21 cellular contexts compared by ENCODE assay signal in genomic region chr17:72604518-72604917, GRCh38.
A peak's percentile ranks its signal among the peaks of the same experiment; 100 is the strongest.
DNase-seq lines count a peak whose midpoint lies in the region; ATAC-seq and TF ChIP-seq lines count a peak whose summit lies in the region.
"Had no signal": no experiment of that assay in that cellular context is flagged by ENCODE, and none has a peak within 500 bp of the region (broad histone marks: within the 10 kb centered on the region; RNA-seq: fewer than 3 reads in every experiment).

No MANE protein-coding gene starts in this region.

- no peak overlapping the region for H3K27ac Mint-ChIP-seq in activated T-helper 1 cell treated with anti-CD3 and anti-CD28 coated beads, Interleukin-12 subunit alpha, Interleukin-12 subunit beta, Interleukin-2, Interleukin-4 antibody, amounts not matched to agents 30 ng/mL and 10 ng/mL and 1 ng/mL, durations not matched to agents 14 hours and 24 hours and 36 hours
- H3K27ac Mint-ChIP-seq: activated naive CD4-positive, alpha-beta T cell treated with anti-CD3 and anti-CD28 coated beads, Interleukin-2, amount 10 ng/mL, durations not matched to agents 7 days and 5 days; effector memory CD8-positive, alpha-beta T cell; stimulated activated naive B cell treated with anti-CD40 and anti-IgM and Interleukin-4, amounts not matched to agents 10 μg/mL and 1 μg/mL and 100 μg/mL, for 72 hours had no signal

- DNase-seq in NCI-H510A (lab: John Stamatoyannopoulos, UW) (peak; percentile 68), brain microvascular endothelial cell (no peak), COR-L47 (lab: John Stamatoyannopoulos, UW) (no peak), germinal center (ENCODE audit: low spot score) (no peak)
- no peak for DNase-seq in activated T-helper 1 cell treated with anti-CD3 and anti-CD28 coated beads, Interleukin-12 subunit alpha, Interleukin-12 subunit beta, Interleukin-2, Interleukin-4 antibody, amounts not matched to agents 30 ng/mL and 10 ng/mL and 1 ng/mL, durations not matched to agents 14 hours and 24 hours and 36 hours (ENCODE audit: low spot score)
- DNase-seq: activated naive CD4-positive, alpha-beta T cell treated with anti-CD3 and anti-CD28 coated beads, Interleukin-2, amount 10 ng/mL, durations not matched to agents 7 days and 5 days; anterior cingulate cortex; CD4-positive, alpha-beta memory T cell; effector memory CD8-positive, alpha-beta T cell; GOT3; head of caudate nucleus; left ventricle myocardium inferior; NCI-H1694; NCI-H2227 treated with DMSO at 0.1 percent for 48 hours; stimulated activated naive B cell treated with anti-CD40 and anti-IgM and Interleukin-4, amounts not matched to agents 10 μg/mL and 1 μg/mL and 100 μg/mL, for 72 hours; T-helper 1 cell had no signal

- H3K4me1 Mint-ChIP-seq in activated T-helper 1 cell treated with anti-CD3 and anti-CD28 coated beads, Interleukin-12 subunit alpha, Interleukin-12 subunit beta, Interleukin-2, Interleukin-4 antibody, amounts not matched to agents 30 ng/mL and 10 ng/mL and 1 ng/mL, durations not matched to agents 14 hours and 24 hours and 36 hours (ENCODE audit: low read depth), result no peaks in the 10 kb centered on the region
- H3K4me1 Mint-ChIP-seq: activated naive CD4-positive, alpha-beta T cell treated with anti-CD3 and anti-CD28 coated beads, Interleukin-2, amount 10 ng/mL, durations not matched to agents 7 days and 5 days; CD4-positive, alpha-beta memory T cell had no signal

- H3K4me1 ChIP-seq in ACC112 (ENCODE audit: control insufficient read depth, insufficient read depth, low read length, unreplicated experiment), result peaks cover 51% of the 10 kb centered on the region
- H3K4me1 ChIP-seq: left ventricle myocardium inferior, right atrium auricular region had no signal

- intact Hi-C loops in activated T-helper 1 cell treated with anti-CD3 and anti-CD28 coated beads, Interleukin-12 subunit alpha, Interleukin-12 subunit beta, Interleukin-2, Interleukin-4 antibody, amounts not matched to agents 30 ng/mL and 10 ng/mL and 1 ng/mL, durations not matched to agents 14 hours and 24 hours and 36 hours (cut with micrococcal nuclease), result no loop called here

- H3K36me3 ChIP-seq in ACC112 (ENCODE audit: insufficient read depth, low read length) (no peaks in the 10 kb centered on the region), brain microvascular endothelial cell (replicated peaks) (no peaks in the 10 kb centered on the region)
- H3K36me3 ChIP-seq: left ventricle myocardium inferior, right atrium auricular region, thoracic aorta had no signal

- H3K4me3 Mint-ChIP-seq in activated T-helper 1 cell treated with anti-CD3 and anti-CD28 coated beads, Interleukin-12 subunit alpha, Interleukin-12 subunit beta, Interleukin-2, Interleukin-4 antibody, amounts not matched to agents 30 ng/mL and 10 ng/mL and 1 ng/mL, durations not matched to agents 14 hours and 24 hours and 36 hours, result no peak overlapping the region
- H3K4me3 Mint-ChIP-seq: activated naive CD4-positive, alpha-beta T cell treated with anti-CD3 and anti-CD28 coated beads, Interleukin-2, amount 10 ng/mL, durations not matched to agents 7 days and 5 days; CD4-positive, alpha-beta memory T cell; effector memory CD8-positive, alpha-beta T cell; stimulated activated naive B cell treated with anti-CD40 and anti-IgM and Interleukin-4, amounts not matched to agents 10 μg/mL and 1 μg/mL and 100 μg/mL, for 72 hours had no signal

- H3K79me2 ChIP-seq in ACC112 (ENCODE audit: control insufficient read depth, insufficient read depth, low read length, unreplicated experiment), result no peaks in the 10 kb centered on the region

- H3K4me3 ChIP-seq in ACC112 (ENCODE audit: low read depth, low read length) (no peak overlapping the region), brain microvascular endothelial cell (ENCODE audit: low read depth, low read length) (no peak overlapping the region)
- H3K4me3 ChIP-seq: left ventricle myocardium inferior, right atrium auricular region, thoracic aorta had no signal

- no peaks in the 10 kb centered on the region for H3K27me3 ChIP-seq in ACC112 (ENCODE audit: insufficient read depth, low read length)
- no peaks in the 10 kb centered on the region for H3K27me3 ChIP-seq in brain microvascular endothelial cell (replicated peaks)
- H3K27me3 ChIP-seq: right atrium auricular region had no signal

- H3K27me3 Mint-ChIP-seq in activated T-helper 1 cell treated with anti-CD3 and anti-CD28 coated beads, Interleukin-12 subunit alpha, Interleukin-12 subunit beta, Interleukin-2, Interleukin-4 antibody, amounts not matched to agents 30 ng/mL and 10 ng/mL and 1 ng/mL, durations not matched to agents 14 hours and 24 hours and 36 hours (ENCODE audit: insufficient read depth), result peaks cover 10% of the 10 kb centered on the region

- peak; percentile 39 for ATAC-seq in GM18909 (IDR thresholded peaks at IDR 0.05; ENCODE audit: poor library complexity, unreplicated experiment)
- ATAC-seq in GM21423 (IDR thresholded peaks at IDR 0.05; ENCODE audit: unreplicated experiment), result no peak
- ATAC-seq: effector memory CD8-positive, alpha-beta T cell; stimulated activated naive B cell treated with anti-CD40 and anti-IgM and Interleukin-4, amounts not matched to agents 10 μg/mL and 1 μg/mL and 100 μg/mL, for 72 hours had no signal

- peaks cover 18% of the 10 kb centered on the region for H3K9me3 Mint-ChIP-seq in activated T-helper 1 cell treated with anti-CD3 and anti-CD28 coated beads, Interleukin-12 subunit alpha, Interleukin-12 subunit beta, Interleukin-2, Interleukin-4 antibody, amounts not matched to agents 30 ng/mL and 10 ng/mL and 1 ng/mL, durations not matched to agents 14 hours and 24 hours and 36 hours

- no peak overlapping the region for H2AFZ ChIP-seq in ACC112 (ENCODE audit: low read length, unreplicated experiment)

- no peaks in the 10 kb centered on the region for H3K36me3 Mint-ChIP-seq in activated T-helper 1 cell treated with anti-CD3 and anti-CD28 coated beads, Interleukin-12 subunit alpha, Interleukin-12 subunit beta, Interleukin-2, Interleukin-4 antibody, amounts not matched to agents 30 ng/mL and 10 ng/mL and 1 ng/mL, durations not matched to agents 14 hours and 24 hours and 36 hours (ENCODE audit: low read depth)
- H3K36me3 Mint-ChIP-seq: CD4-positive, alpha-beta memory T cell had no signal

- in situ Hi-C loops in brain microvascular endothelial cell (cut with HindIII; ENCODE audit: low pct_ligation_motif_present, low sequenced_read_pairs), result no loop called here

- TF ChIP-seq CTCF in brain microvascular endothelial cell (IDR thresholded peaks at IDR 0.05; ENCODE audit: low read depth, low read length, missing control alignments), result no peak

- H3K27ac ChIP-seq in ACC112 (ENCODE audit: low read depth, low read length), result peak overlapping the region; percentile 99; the same call in 1 of the 2 replicates
- H3K27ac ChIP-seq in brain microvascular endothelial cell, result peak overlapping the region; percentile 100
- H3K27ac ChIP-seq: left ventricle myocardium inferior, right atrium auricular region, thoracic aorta had no signal
